In genomic region chr2:177796644-177797415, GRCh38 we compare ENCODE assay signal across 18 cellular contexts.
DNase-seq lines count a peak whose midpoint lies in the region; ATAC-seq and TF ChIP-seq lines count a peak whose summit lies in the region.
"Had no signal": no experiment of that assay in that cellular context is flagged by ENCODE, and none has a peak within 500 bp of the region (broad histone marks: within the 10 kb centered on the region; RNA-seq: fewer than 3 reads in every experiment).

No MANE protein-coding gene starts in this region.

- WGBS in right cardiac atrium: 53% methylated on average over 4 of the region's 4 CpGs
- WGBS in suprapubic skin: 73% methylated on average over 4 of the region's 4 CpGs

- H3K27me3 ChIP-seq in right atrium auricular region (no peaks in the 10 kb centered on the region), cardiac muscle cell (no peaks in the 10 kb centered on the region), right cardiac atrium (ENCODE audit: control insufficient read depth, insufficient read depth) (no peaks in the 10 kb centered on the region), suprapubic skin (no peaks in the 10 kb centered on the region)
- H3K27me3 ChIP-seq: BLaER1, SJCRH30 had no signal

- DNase-seq in Right ventricle myocardium inferior (ENCODE audit: missing footprints): no peak
- no peak for DNase-seq in right atrium auricular region (ENCODE audit: low spot score)
- peak in 1 of 2 donors; percentile 10 for DNase-seq in cardiac muscle cell (ENCODE audit: low read depth in 1 of 2, low spot score in 1 of 2)
- no peak for DNase-seq in right cardiac atrium
- no peak for DNase-seq in activated naive CD4-positive, alpha-beta T cell treated with anti-CD3 and anti-CD28 coated beads, Interleukin-2, amount 50 U/mL, for 16 hours
- no peak for DNase-seq in suprapubic skin (ENCODE audit: low spot score in 2 of 2)
- DNase-seq: Caco-2; CD4-positive, alpha-beta T cell; DND-41; H7; Kasumi-1; NCI-H1436 treated with DMSO at 0.1 percent for 48 hours; NCI-H1930; SJCRH30 had no signal

- ATAC-seq in Right ventricle myocardium inferior (peak; percentile 87), right cardiac atrium (peak in 1 of 2 donors; percentile 65), HG03354 (IDR thresholded peaks at IDR 0.05; ENCODE audit: poor library complexity, severe bottlenecking, unreplicated experiment) (no peak)
- ATAC-seq: GM12878, Panc1 had no signal

- peak overlapping the region in 1 of 2 donors; percentile 16 for H3K27ac ChIP-seq in right atrium auricular region
- H3K27ac ChIP-seq in cardiac muscle cell: peak overlapping the region; percentile 62
- H3K27ac ChIP-seq in right cardiac atrium (ENCODE audit: low read length): peak overlapping the region; percentile 32
- no peak overlapping the region for H3K27ac ChIP-seq in suprapubic skin
- H3K27ac ChIP-seq: BLaER1, SJCRH30 had no signal

- TF ChIP-seq CTCF in right atrium auricular region (IDR thresholded peaks at IDR 0.05): no peak
- TF ChIP-seq CTCF in cardiac muscle cell (IDR thresholded peaks at IDR 0.05; ENCODE audit: low read depth, low read length): no peak
- no peak for TF ChIP-seq CTCF in suprapubic skin (IDR thresholded peaks at IDR 0.05)

- intact Hi-C loops in Right ventricle myocardium inferior (cut with DNase I): loop anchor here (1.0 to 5.0 kb wide), 3 partner anchors 85 to 120 kb away; no protein-coding TSS in a partner anchor
- intact Hi-C loops in right cardiac atrium (cut with DNase I): no loop called here

- TF ChIP-seq POLR2A in suprapubic skin (IDR thresholded peaks at IDR 0.05): no peak

- H3K4me1 ChIP-seq in right atrium auricular region: no peaks in the 10 kb centered on the region
- H3K4me1 ChIP-seq in cardiac muscle cell (ENCODE audit: low read depth): peaks cover 25% of the 10 kb centered on the region
- no peaks in the 10 kb centered on the region for H3K4me1 ChIP-seq in right cardiac atrium (ENCODE audit: control insufficient read depth, insufficient read depth, low read length)
- no peaks in the 10 kb centered on the region for H3K4me1 ChIP-seq in suprapubic skin
- H3K4me1 ChIP-seq: BLaER1, Caco-2, SJCRH30 had no signal

- TF ChIP-seq EP300 in suprapubic skin (IDR thresholded peaks at IDR 0.05): no peak

- H3K4me3 ChIP-seq in right atrium auricular region (no peak overlapping the region), cardiac muscle cell (no peak overlapping the region), right cardiac atrium (ENCODE audit: low read length) (no peak overlapping the region), suprapubic skin (no peak overlapping the region)
- H3K4me3 ChIP-seq: BLaER1, GM12878, SJCRH30 had no signal

- H3K9me3 ChIP-seq in right atrium auricular region (no peaks in the 10 kb centered on the region), cardiac muscle cell (ENCODE audit: low read depth) (no peaks in the 10 kb centered on the region), right cardiac atrium (ENCODE audit: control insufficient read depth, low read length) (no peaks in the 10 kb centered on the region), suprapubic skin (no peaks in the 10 kb centered on the region)
- H3K9me3 ChIP-seq: BLaER1, Caco-2, SJCRH30 had no signal

- H3K36me3 ChIP-seq in right atrium auricular region (no peaks in the 10 kb centered on the region), cardiac muscle cell (no peaks in the 10 kb centered on the region), suprapubic skin (no peaks in the 10 kb centered on the region)
- H3K36me3 ChIP-seq: BLaER1, SJCRH30 had no signal
